8 cellular contexts compared by ENCODE assay signal in the genomic region with DNA sequence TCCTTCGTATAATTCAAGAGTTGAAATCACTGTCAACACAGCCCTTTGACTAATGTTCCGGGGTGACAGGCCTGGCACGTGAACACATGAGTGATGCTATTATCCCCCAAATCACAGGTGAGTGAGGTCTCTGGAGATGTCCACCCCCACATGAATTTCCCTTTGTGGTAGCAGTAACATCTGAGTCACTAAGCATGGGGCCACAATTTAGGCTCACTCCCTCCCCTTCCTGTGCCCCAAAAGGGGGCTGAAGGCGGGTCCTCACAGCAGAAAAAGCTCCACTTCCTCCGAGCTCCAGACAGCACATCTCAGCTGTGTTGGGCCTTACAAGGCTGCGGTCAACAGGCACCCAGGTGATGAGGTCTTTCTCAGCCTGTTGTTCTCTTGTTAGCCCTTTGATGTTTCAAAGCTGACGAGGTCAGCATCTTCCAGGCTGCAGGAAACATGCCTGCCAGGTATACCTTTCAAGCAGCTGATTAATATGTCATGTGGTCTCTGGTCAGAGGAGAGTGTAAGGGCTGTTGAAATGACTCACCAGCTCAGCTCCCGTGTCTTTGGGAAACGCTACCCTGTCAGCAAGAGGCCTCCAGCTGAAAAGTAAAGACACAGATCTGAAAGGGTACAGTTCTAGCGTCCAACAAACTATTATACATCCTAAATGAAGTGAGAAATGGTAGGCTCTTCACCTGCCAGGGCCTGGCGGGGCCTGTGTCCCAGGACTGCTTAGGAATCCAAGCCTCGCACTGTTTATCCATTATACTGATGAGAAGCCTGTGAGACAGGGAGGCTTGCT.
DNase-seq lines count a peak whose midpoint lies in the region; ATAC-seq and TF ChIP-seq lines count a peak whose summit lies in the region.

No MANE protein-coding gene starts in this region.

- no peak for TF ChIP-seq CTCF in GM13976 (IDR thresholded peaks at IDR 0.05; ENCODE audit: borderline replicate concordance, control extremely low read depth, extremely low read depth, insufficient read depth, missing control alignments)

- in situ Hi-C loops in GM13976 (cut with MboI; ENCODE audit: low sequenced_read_pairs, unreplicated experiment): no loop called here

- peak; percentile 80 for DNase-seq in GM13976 (ENCODE audit: low spot score)
- DNase-seq in NCI-H2196 (lab: John Stamatoyannopoulos, UW; ENCODE audit: unreplicated experiment): peak; percentile 57
- DNase-seq in activated T-cell treated with anti-CD3 and anti-CD28 coated beads for 1 hour (ENCODE audit: low read depth): peak; percentile 56
- peak; percentile 62 for DNase-seq in hepatic stellate cell (ENCODE audit: low spot score)
- peak; percentile 80 for DNase-seq in stimulated activated CD4-positive, alpha-beta T cell treated with anti-CD3 and anti-CD28 coated beads, Interleukin-4, amount 100 ng/mL, for 24 hours
- DNase-seq in occipital lobe (lab: John Stamatoyannopoulos, UW): no peak
- no peak for DNase-seq in putamen (ENCODE audit: low spot score)

- ATAC-seq in HG02588 (IDR thresholded peaks at IDR 0.05; ENCODE audit: unreplicated experiment): peak; percentile 69

Comparison
In these comparisons a context has a peak if more than half of its experiments do, and no peak if none do; other contexts are left out.
1. DNase-seq: peak in GM13976 (single experiment), NCI-H2196 (single experiment), activated T-cell treated with anti-CD3 and anti-CD28 coated beads for 1 hour (single experiment), hepatic stellate cell (single experiment) and stimulated activated CD4-positive, alpha-beta T cell treated with anti-CD3 and anti-CD28 coated beads, Interleukin-4, amount 100 ng/mL, for 24 hours (single experiment); none in occipital lobe (single experiment) and putamen (single experiment).